Comparison of ENCODE assay signal across 8 cellular contexts in genomic region chr9:129458663-129459549, GRCh38.
DNase-seq lines count a peak whose midpoint lies in the region; ATAC-seq and TF ChIP-seq lines count a peak whose summit lies in the region.

No MANE protein-coding gene starts in this region.

- intact Hi-C loops in CD4-positive, alpha-beta memory T cell (cut with micrococcal nuclease): loop anchor here (1.0 kb wide), 1 partner anchor 37 kb away; no protein-coding TSS in a partner anchor
- intact Hi-C loops in left ventricle myocardium inferior (cut with micrococcal nuclease) (no loop called here), gastrocnemius medialis (cut with DNase I; ENCODE audit: low total_unique reads) (loop anchor here (2.0 to 5.0 kb wide), 2 partner anchors 44 to 142 kb away; no protein-coding TSS in a partner anchor)

- no peaks in the 10 kb centered on the region for H3K9me3 ChIP-seq in CD4-positive, alpha-beta memory T cell (ENCODE audit: control insufficient read depth in 1 of 2, low read length in 2 of 2)
- H3K9me3 ChIP-seq in left ventricle myocardium inferior (replicated peaks) (no peaks in the 10 kb centered on the region), gastrocnemius medialis (no peaks in the 10 kb centered on the region)

- CTCF ChIA-PET in CD4-positive, alpha-beta memory T cell (lab: Charles Lee; ENCODE audit: partially characterized antibody): interaction anchor here (0.6 to 3.7 kb wide), 8 partner anchors 22 to 319 kb away, joined by 3 to 13 read pairs (median 4); partner anchors contain the start of gene IER5L

- H3K27ac Mint-ChIP-seq in CD4-positive, alpha-beta memory T cell: peak overlapping the region; percentile 89 to 98 (median 93)

- H3K27me3 Mint-ChIP-seq in CD4-positive, alpha-beta memory T cell: no peaks in the 10 kb centered on the region
- H3K27me3 Mint-ChIP-seq in activated T-cell treated with anti-CD3 and anti-CD28 coated beads, Interleukin-2, amount 50 U/mL, for 4 hours (ENCODE audit: low read depth): no peaks in the 10 kb centered on the region

- peak overlapping the region in 1 of 2 donors; percentile 33 for H3K4me3 ChIP-seq in CD4-positive, alpha-beta memory T cell (ENCODE audit: low read length in 2 of 2)
- H3K4me3 ChIP-seq in NB4 (ENCODE audit: low read depth, low read length) (no peak overlapping the region), left ventricle myocardium inferior (peak overlapping the region; percentile 40), gastrocnemius medialis (peak overlapping the region in 2 of 4 donors; percentile 11 to 55)

- peak overlapping the region; percentile 84 for H3K27ac ChIP-seq in CD4-positive, alpha-beta memory T cell (ENCODE audit: low read depth, low read length)
- H3K27ac ChIP-seq in left ventricle myocardium inferior (replicated peaks) (peak overlapping the region; percentile 81), gastrocnemius medialis (peak overlapping the region; percentile 56 to 91 (median 84))

- peak overlapping the region in 7 of 8 donors; percentile 68 to 84 (median 69) for H3K4me3 Mint-ChIP-seq in CD4-positive, alpha-beta memory T cell
- H3K4me3 Mint-ChIP-seq in activated T-cell treated with anti-CD3 and anti-CD28 coated beads, Interleukin-2, amount 50 U/mL, for 4 hours: no peak overlapping the region

- peaks cover 56% of the 10 kb centered on the region for H3K4me1 ChIP-seq in CD4-positive, alpha-beta memory T cell (ENCODE audit: insufficient read depth, low read length)
- H3K4me1 ChIP-seq in left ventricle myocardium inferior (peaks cover 38% of the 10 kb centered on the region), gastrocnemius medialis (peaks cover 23 to 27% of the 10 kb centered on the region in 2 donors)

- H3K27me3 ChIP-seq in CD4-positive, alpha-beta memory T cell (ENCODE audit: insufficient read depth, low read length): no peaks in the 10 kb centered on the region
- H3K27me3 ChIP-seq in left ventricle myocardium inferior (ENCODE audit: low read depth) (no peaks in the 10 kb centered on the region), gastrocnemius medialis (no peaks in the 10 kb centered on the region)

- H3K36me3 ChIP-seq in CD4-positive, alpha-beta memory T cell (ENCODE audit: insufficient read depth, low read length): no peaks in the 10 kb centered on the region
- H3K36me3 ChIP-seq in left ventricle myocardium inferior (no peaks in the 10 kb centered on the region), gastrocnemius medialis (no peaks in the 10 kb centered on the region)

- no peaks in the 10 kb centered on the region for H3K9me3 Mint-ChIP-seq in CD4-positive, alpha-beta memory T cell
- H3K9me3 Mint-ChIP-seq in activated T-cell treated with anti-CD3 and anti-CD28 coated beads, Interleukin-2, amount 50 U/mL, for 4 hours: no peaks in the 10 kb centered on the region

- ATAC-seq in activated T-cell treated with anti-CD3 and anti-CD28 coated beads, Interleukin-2, amount 50 U/mL, for 4 hours: peak in 1 of 2 donors; percentile 12
- no peak for ATAC-seq in gastrocnemius medialis
- ATAC-seq in GM18520 (IDR thresholded peaks at IDR 0.05; ENCODE audit: unreplicated experiment): no peak
- ATAC-seq in GM21360 (IDR thresholded peaks at IDR 0.05; ENCODE audit: unreplicated experiment): no peak
- ATAC-seq in GM18498 (IDR thresholded peaks at IDR 0.05; ENCODE audit: unreplicated experiment): no peak

- H3K4me1 Mint-ChIP-seq in CD4-positive, alpha-beta memory T cell: peaks cover 31 to 62% (median 46%) of the 10 kb centered on the region in 4 donors
- peaks cover 41% of the 10 kb centered on the region for H3K4me1 Mint-ChIP-seq in activated T-cell treated with anti-CD3 and anti-CD28 coated beads, Interleukin-2, amount 50 U/mL, for 4 hours (ENCODE audit: low read depth)

- in situ Hi-C loops in gastrocnemius medialis (cut with MboI; ENCODE audit: low sequenced_read_pairs in 4 of 4): loop anchor here in 1 of 4 donors (25.0 kb wide), 1 partner anchor 103 kb away; no protein-coding TSS in a partner anchor

- POLR2A ChIA-PET in CD4-positive, alpha-beta memory T cell (lab: Charles Lee; ENCODE audit: partially characterized antibody): interaction anchor here (0.6 to 4.9 kb wide), 25 partner anchors 7 to 285 kb away, joined by 3 to 85 read pairs (median 7); partner anchors contain the start of genes IER5L and NTMT1

- no peaks in the 10 kb centered on the region for H3K36me3 Mint-ChIP-seq in CD4-positive, alpha-beta memory T cell
- H3K36me3 Mint-ChIP-seq in activated T-cell treated with anti-CD3 and anti-CD28 coated beads, Interleukin-2, amount 50 U/mL, for 4 hours (ENCODE audit: insufficient read depth): no peaks in the 10 kb centered on the region

- TF ChIP-seq CTCF in NB4 (IDR thresholded peaks at IDR 0.05; ENCODE audit: low read depth, low read length): no peak
- TF ChIP-seq CTCF in left ventricle myocardium inferior (IDR thresholded peaks at IDR 0.05; ENCODE audit: borderline replicate concordance): no peak
- no peak for TF ChIP-seq CTCF in gastrocnemius medialis (IDR thresholded peaks at IDR 0.05 in 4 of 5, conservative IDR thresholded peaks at IDR 0.05 in 1 of 5)

- TF ChIP-seq POLR2A in NB4 (IDR thresholded peaks at IDR 0.05; ENCODE audit: extremely low read depth, insufficient read length): no peak
- peak; percentile 15 to 34 for TF ChIP-seq POLR2A in gastrocnemius medialis (IDR thresholded peaks at IDR 0.05)

- peak in 4 of 5 donors; percentile 20 to 54 (median 30) for DNase-seq in CD4-positive, alpha-beta memory T cell
- DNase-seq in NB4 (ENCODE audit: low read depth) (peak; percentile 90), left ventricle myocardium inferior (peak; percentile 54), gastrocnemius medialis (peak in 1 of 2 donors; percentile 34)
- DNase-seq in activated T-cell treated with anti-CD3 and anti-CD28 coated beads, Interleukin-2, amount 50 U/mL, for 4 hours: peak; percentile 28
